26 cellular contexts compared by ENCODE assay signal in the genomic region with DNA sequence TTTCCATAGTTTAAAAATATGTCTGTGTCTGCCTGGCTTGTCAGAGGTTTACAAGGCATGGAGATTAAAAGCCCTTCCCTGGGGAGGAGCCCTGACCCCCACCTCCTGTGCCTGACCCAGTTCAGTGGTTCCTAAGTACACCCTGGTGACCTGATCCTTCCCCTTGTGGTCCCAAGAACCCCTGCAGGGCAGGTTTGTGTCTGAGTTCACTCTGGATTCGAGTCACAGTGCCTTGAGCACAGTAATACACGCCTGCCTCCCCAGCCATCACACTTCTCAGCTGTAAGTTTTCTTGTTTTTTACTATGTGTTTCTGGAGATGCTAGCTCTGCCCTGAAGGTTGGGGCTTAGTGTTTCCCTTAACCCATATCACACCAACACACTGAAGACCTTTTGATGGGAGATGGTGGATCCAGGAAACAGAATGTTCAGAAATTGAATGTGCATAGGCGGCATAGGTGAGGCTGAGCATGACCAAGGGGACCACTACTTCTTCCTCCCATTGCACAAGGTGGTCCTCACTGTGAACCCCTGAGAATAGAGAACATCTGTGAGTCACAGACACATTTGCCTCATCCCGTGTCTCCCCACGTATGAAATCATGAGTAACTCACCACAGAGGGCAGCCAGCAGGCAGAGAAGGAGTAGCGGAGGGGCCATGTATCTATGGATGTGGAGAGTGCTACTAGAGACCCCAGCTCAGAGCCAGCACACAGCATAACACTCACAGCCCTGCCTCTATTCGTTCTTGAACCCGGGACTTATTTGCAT.
DNase-seq lines count a peak whose midpoint lies in the region; ATAC-seq and TF ChIP-seq lines count a peak whose summit lies in the region.
"Had no signal": no experiment of that assay in that cellular context is flagged by ENCODE, and none has a peak within 500 bp of the region (broad histone marks: within the 10 kb centered on the region; RNA-seq: fewer than 3 reads in every experiment).

No MANE protein-coding gene starts in this region.

- no peak overlapping the region for H3K4me3 Mint-ChIP-seq in activated naive CD8-positive, alpha-beta T cell treated with anti-CD3 and anti-CD28 coated beads, Interleukin-2, amount 10 ng/mL, durations not matched to agents 7 days and 5 days
- H3K4me3 Mint-ChIP-seq in CD4-positive, alpha-beta T cell, result no peak overlapping the region
- H3K4me3 Mint-ChIP-seq: CD4-positive, CD25-positive, alpha-beta regulatory T cell had no signal

- TF ChIP-seq CTCF in CD4-positive, alpha-beta T cell (IDR thresholded peaks at IDR 0.05), result no peak

- peaks cover 18% of the 10 kb centered on the region for H3K4me1 Mint-ChIP-seq in activated naive CD8-positive, alpha-beta T cell treated with anti-CD3 and anti-CD28 coated beads, Interleukin-2, amount 10 ng/mL, durations not matched to agents 7 days and 5 days
- peaks cover 6% of the 10 kb centered on the region for H3K4me1 Mint-ChIP-seq in CD4-positive, alpha-beta T cell (ENCODE audit: low read depth)

- no peak for DNase-seq in activated CD4-positive, CD25-positive, alpha-beta regulatory T cell (lab: John Stamatoyannopoulos, UW)
- peak; percentile 56 for DNase-seq in stimulated activated CD4-positive, alpha-beta T cell treated with anti-CD3 and anti-CD28 coated beads, Interleukin-15, amount 100 ng/mL, for 24 hours
- DNase-seq in stimulated activated CD4-positive, alpha-beta T cell treated with anti-CD3 and anti-CD28 coated beads, Interleukin-4, amount 100 ng/mL, for 1 hour, result no peak
- no peak for DNase-seq in activated naive CD8-positive, alpha-beta T cell treated with anti-CD3 and anti-CD28 coated beads, Interleukin-2, amount 10 ng/mL, durations not matched to agents 7 days and 5 days
- DNase-seq in NCI-H1417 (lab: John Stamatoyannopoulos, UW) (no peak), NCI-H2107 (lab: John Stamatoyannopoulos, UW) (no peak)
- DNase-seq in CD4-positive, alpha-beta T cell, result no peak
- DNase-seq: activated naive CD4-positive, alpha-beta T cell; anterior cingulate cortex; effector CD8-positive, alpha-beta T cell; glutamatergic neuron; left lung; mesenchymal stem cell; NCI-H1092; NCI-H187; NCI-H2171 treated with DMSO at 0.1 percent for 48 hours; NCI-H524; psoas muscle; Right ventricle myocardium superior; T-helper 9 cell had no signal

- no peaks in the 10 kb centered on the region for H3K27me3 ChIP-seq in CD4-positive, alpha-beta T cell (ENCODE audit: control insufficient read depth, insufficient read depth, low read length)
- H3K27me3 ChIP-seq: left lung, neutrophil, suprapubic skin had no signal

- no peaks in the 10 kb centered on the region for H3K9me3 Mint-ChIP-seq in activated naive CD8-positive, alpha-beta T cell treated with anti-CD3 and anti-CD28 coated beads, Interleukin-2, amount 10 ng/mL, durations not matched to agents 7 days and 5 days
- H3K9me3 Mint-ChIP-seq in CD4-positive, alpha-beta T cell, result no peaks in the 10 kb centered on the region

- peaks cover 2% of the 10 kb centered on the region for H3K27me3 Mint-ChIP-seq in activated naive CD8-positive, alpha-beta T cell treated with anti-CD3 and anti-CD28 coated beads, Interleukin-2, amount 10 ng/mL, durations not matched to agents 7 days and 5 days
- H3K27me3 Mint-ChIP-seq in CD4-positive, alpha-beta T cell, result no peaks in the 10 kb centered on the region
- H3K27me3 Mint-ChIP-seq: CD4-positive, CD25-positive, alpha-beta regulatory T cell had no signal

- POLR2A ChIA-PET in activated naive CD8-positive, alpha-beta T cell treated with anti-CD3 and anti-CD28 coated beads, Interleukin-2, amount 10 ng/mL, durations not matched to agents 7 days and 5 days (lab: Charles Lee), result interaction anchor here (0.8 kb wide), 1 partner anchor 18 kb away, joined by 4 read pairs; no protein-coding TSS in a partner anchor
- POLR2A ChIA-PET in CD4-positive, alpha-beta T cell (lab: Charles Lee), result interaction anchor here (1.2 to 2.4 kb wide), 2 partner anchors 18 to 22 kb away, joined by 3 to 8 read pairs; no protein-coding TSS in a partner anchor

- intact Hi-C loops in CD4-positive, alpha-beta T cell (cut with DNase I, micrococcal nuclease), result no loop called here

- H3K9me3 ChIP-seq in CD4-positive, alpha-beta T cell (ENCODE audit: control insufficient read depth, low read length), result no peaks in the 10 kb centered on the region
- H3K9me3 ChIP-seq: left lung, neutrophil, psoas muscle, suprapubic skin had no signal

- no peaks in the 10 kb centered on the region for H3K36me3 Mint-ChIP-seq in activated naive CD8-positive, alpha-beta T cell treated with anti-CD3 and anti-CD28 coated beads, Interleukin-2, amount 10 ng/mL, durations not matched to agents 7 days and 5 days
- H3K36me3 Mint-ChIP-seq in CD4-positive, alpha-beta T cell (ENCODE audit: low read depth), result no peaks in the 10 kb centered on the region
- H3K36me3 Mint-ChIP-seq: CD4-positive, CD25-positive, alpha-beta regulatory T cell had no signal

- CTCF ChIA-PET in CD4-positive, alpha-beta T cell (lab: Charles Lee), result interaction anchor here (1.0 to 1.4 kb wide), 3 partner anchors 18 to 71 kb away, joined by 3 to 4 read pairs (median 3); no protein-coding TSS in a partner anchor

- peak; percentile 63 to 69 for ATAC-seq in activated CD4-positive, CD25-positive, alpha-beta regulatory T cell treated with anti-CD3 and anti-CD28 coated beads, Interleukin-2, amount 50 U/mL, for 24 hours
- peak; percentile 52 for ATAC-seq in activated naive CD8-positive, alpha-beta T cell treated with anti-CD3 and anti-CD28 coated beads, Interleukin-2, amount 10 ng/mL, durations not matched to agents 7 days and 5 days (ENCODE audit: low read depth)
- ATAC-seq in CD4-positive, alpha-beta T cell (ENCODE audit: poor library complexity), result no peak
- ATAC-seq: HCT116, left lung, psoas muscle had no signal

- H3K27ac Mint-ChIP-seq in activated naive CD8-positive, alpha-beta T cell treated with anti-CD3 and anti-CD28 coated beads, Interleukin-2, amount 10 ng/mL, durations not matched to agents 7 days and 5 days, result no peak overlapping the region
- H3K27ac Mint-ChIP-seq in CD4-positive, alpha-beta T cell, result no peak overlapping the region
- H3K27ac Mint-ChIP-seq: CD4-positive, CD25-positive, alpha-beta regulatory T cell had no signal

- no peak overlapping the region for H3K27ac ChIP-seq in CD4-positive, alpha-beta T cell (ENCODE audit: low read depth, low read length)
- H3K27ac ChIP-seq: epithelial cell of prostate, left lung, neutrophil, psoas muscle, suprapubic skin had no signal
